1 cellular context compared by ENCODE assay signal in genomic region chr17:77332034-77332971, GRCh38.
TF ChIP-seq lines count a peak whose summit lies in the region.

No MANE protein-coding gene starts in this region.

TF ChIP-seq in GM12878, 131 proteins besides CTCF, POLR2A, EP300 and RAD21:
- TF ChIP-seq POU2F2 (IDR thresholded peaks at IDR 0.05; ENCODE audit: borderline replicate concordance, low read depth, low read length) (no peak), SREBF2 (IDR thresholded peaks at IDR 0.05; ENCODE audit: low read length) (no peak), ZNF687 (IDR thresholded peaks at IDR 0.05) (no peak), CREB1 (IDR thresholded peaks at IDR 0.05; ENCODE audit: low read depth) (no peak), NBN (IDR thresholded peaks at IDR 0.05) (peak; percentile 5; the same call in 1 of the 2 replicates), RFX5 (IDR thresholded peaks at IDR 0.05; ENCODE audit: low read depth, low read length) (no peak), WRNIP1 (IDR thresholded peaks at IDR 0.05; ENCODE audit: borderline replicate concordance, low read depth, low read length) (no peak), ZSCAN29 (IDR thresholded peaks at IDR 0.05) (no peak), MLLT1 (IDR thresholded peaks at IDR 0.05) (0 out of 2 replicates have a peak, but pooled peaks have one; percentile 9), NR2F1 (conservative IDR thresholded peaks at IDR 0.05) (no peak), ZNF274 (IDR thresholded peaks at IDR 0.05; ENCODE audit: insufficient read depth, insufficient read length) (no peak), ASH2L (IDR thresholded peaks at IDR 0.05; ENCODE audit: borderline replicate concordance, low read depth) (no peak), GATAD2B (conservative IDR thresholded peaks at IDR 0.05; ENCODE audit: low read depth) (no peak), BHLHE40 (IDR thresholded peaks at IDR 0.05; ENCODE audit: borderline replicate concordance in 1 of 2, low read depth in 2 of 2, low read length in 1 of 2) (no peak), CEBPB (IDR thresholded peaks at IDR 0.05; ENCODE audit: borderline replicate concordance in 1 of 2, low read depth in 2 of 2, low read length in 2 of 2) (no peak), EED (IDR thresholded peaks at IDR 0.05; ENCODE audit: low read depth) (no peak), ZNF622 (IDR thresholded peaks at IDR 0.05) (no peak), DPF2 (IDR thresholded peaks at IDR 0.05) (no peak), CHD1 (IDR thresholded peaks at IDR 0.05; ENCODE audit: low read depth, low read length) (no peak), YBX1 (IDR thresholded peaks at IDR 0.05) (no peak), RUNX3 (IDR thresholded peaks at IDR 0.05; ENCODE audit: low read length) (peak; percentile 65), CBFB (IDR thresholded peaks at IDR 0.05; ENCODE audit: low read depth) (0 out of 2 replicates have a peak, but pooled peaks have one; percentile 5), EGR1 (IDR thresholded peaks at IDR 0.05; ENCODE audit: borderline replicate concordance in 1 of 2, low read depth in 2 of 2, low read length in 2 of 2) (no peak), MTA3 (IDR thresholded peaks at IDR 0.05; ENCODE audit: borderline replicate concordance, low read length) (no peak), SMC3 (IDR thresholded peaks at IDR 0.05; ENCODE audit: borderline replicate concordance, low read length) (no peak), ETV6 (conservative IDR thresholded peaks at IDR 0.05 in 1 of 2, IDR thresholded peaks at IDR 0.05 in 1 of 2; ENCODE audit: borderline replicate concordance in 1 of 2, low read depth in 1 of 2) (no peak), RAD51 (IDR thresholded peaks at IDR 0.05) (no peak), IKZF2 (IDR thresholded peaks at IDR 0.05) (no peak), ZBTB40 (IDR thresholded peaks at IDR 0.05; ENCODE audit: borderline replicate concordance) (no peak), SP1 (IDR thresholded peaks at IDR 0.05; ENCODE audit: low read depth, low read length) (no peak), YY1 (IDR thresholded peaks at IDR 0.05; ENCODE audit: low read depth, low read length) (0 out of 2 replicates have a peak, but pooled peaks have one; percentile 43), MEF2A (IDR thresholded peaks at IDR 0.05; ENCODE audit: insufficient read depth, low read depth, low read length) (no peak), SIN3A (IDR thresholded peaks at IDR 0.05; ENCODE audit: low read depth, low read length) (no peak), JUNB (IDR thresholded peaks at IDR 0.05) (no peak)
- TF ChIP-seq, protein P1, sequence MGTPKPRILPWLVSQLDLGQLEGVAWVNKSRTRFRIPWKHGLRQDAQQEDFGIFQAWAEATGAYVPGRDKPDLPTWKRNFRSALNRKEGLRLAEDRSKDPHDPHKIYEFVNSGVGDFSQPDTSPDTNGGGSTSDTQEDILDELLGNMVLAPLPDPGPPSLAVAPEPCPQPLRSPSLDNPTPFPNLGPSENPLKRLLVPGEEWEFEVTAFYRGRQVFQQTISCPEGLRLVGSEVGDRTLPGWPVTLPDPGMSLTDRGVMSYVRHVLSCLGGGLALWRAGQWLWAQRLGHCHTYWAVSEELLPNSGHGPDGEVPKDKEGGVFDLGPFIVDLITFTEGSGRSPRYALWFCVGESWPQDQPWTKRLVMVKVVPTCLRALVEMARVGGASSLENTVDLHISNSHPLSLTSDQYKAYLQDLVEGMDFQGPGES (IDR thresholded peaks at IDR 0.05) = no peak
- TF ChIP-seq, protein P2, sequence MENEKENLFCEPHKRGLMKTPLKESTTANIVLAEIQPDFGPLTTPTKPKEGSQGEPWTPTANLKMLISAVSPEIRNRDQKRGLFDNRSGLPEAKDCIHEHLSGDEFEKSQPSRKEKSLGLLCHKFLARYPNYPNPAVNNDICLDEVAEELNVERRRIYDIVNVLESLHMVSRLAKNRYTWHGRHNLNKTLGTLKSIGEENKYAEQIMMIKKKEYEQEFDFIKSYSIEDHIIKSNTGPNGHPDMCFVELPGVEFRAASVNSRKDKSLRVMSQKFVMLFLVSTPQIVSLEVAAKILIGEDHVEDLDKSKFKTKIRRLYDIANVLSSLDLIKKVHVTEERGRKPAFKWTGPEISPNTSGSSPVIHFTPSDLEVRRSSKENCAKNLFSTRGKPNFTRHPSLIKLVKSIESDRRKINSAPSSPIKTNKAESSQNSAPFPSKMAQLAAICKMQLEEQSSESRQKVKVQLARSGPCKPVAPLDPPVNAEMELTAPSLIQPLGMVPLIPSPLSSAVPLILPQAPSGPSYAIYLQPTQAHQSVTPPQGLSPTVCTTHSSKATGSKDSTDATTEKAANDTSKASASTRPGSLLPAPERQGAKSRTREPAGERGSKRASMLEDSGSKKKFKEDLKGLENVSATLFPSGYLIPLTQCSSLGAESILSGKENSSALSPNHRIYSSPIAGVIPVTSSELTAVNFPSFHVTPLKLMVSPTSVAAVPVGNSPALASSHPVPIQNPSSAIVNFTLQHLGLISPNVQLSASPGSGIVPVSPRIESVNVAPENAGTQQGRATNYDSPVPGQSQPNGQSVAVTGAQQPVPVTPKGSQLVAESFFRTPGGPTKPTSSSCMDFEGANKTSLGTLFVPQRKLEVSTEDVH (IDR thresholded peaks at IDR 0.05; ENCODE audit: low read depth, partially characterized antibody) = no peak
- TF ChIP-seq, protein P3, sequence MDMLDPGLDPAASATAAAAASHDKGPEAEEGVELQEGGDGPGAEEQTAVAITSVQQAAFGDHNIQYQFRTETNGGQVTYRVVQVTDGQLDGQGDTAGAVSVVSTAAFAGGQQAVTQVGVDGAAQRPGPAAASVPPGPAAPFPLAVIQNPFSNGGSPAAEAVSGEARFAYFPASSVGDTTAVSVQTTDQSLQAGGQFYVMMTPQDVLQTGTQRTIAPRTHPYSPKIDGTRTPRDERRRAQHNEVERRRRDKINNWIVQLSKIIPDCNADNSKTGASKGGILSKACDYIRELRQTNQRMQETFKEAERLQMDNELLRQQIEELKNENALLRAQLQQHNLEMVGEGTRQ (IDR thresholded peaks at IDR 0.05; ENCODE audit: borderline replicate concordance, low read depth, low read length) = no peak
